Comparison of ENCODE assay signal across 8 cellular contexts in genomic region chr14:63642656-63643382, GRCh38. TPM values are rescaled to one million over a fixed set of nuclear protein-coding genes. Genes with fewer than 3 reads are reported as not detected.
DNase-seq lines count a peak whose midpoint lies in the region; ATAC-seq and TF ChIP-seq lines count a peak whose summit lies in the region.

No MANE protein-coding gene starts in this region.

- CTCF ChIA-PET in CD8-positive, alpha-beta memory T cell (lab: Charles Lee): interaction anchor here (0.8 to 2.9 kb wide), 8 partner anchors 9 to 660 kb away, joined by 3 to 23 read pairs (median 4); partner anchors contain the start of genes PPP2R5E and SGPP1

- no peak for ATAC-seq in HG03354 (IDR thresholded peaks at IDR 0.05; ENCODE audit: poor library complexity, severe bottlenecking, unreplicated experiment)
- no peak for ATAC-seq in HG03039 (IDR thresholded peaks at IDR 0.05; ENCODE audit: unreplicated experiment)
- ATAC-seq in GM19324 (IDR thresholded peaks at IDR 0.05; ENCODE audit: low FRiP score, unreplicated experiment): no peak

- peaks cover 20% of the 10 kb centered on the region for H3K4me1 ChIP-seq in CD8-positive, alpha-beta memory T cell (ENCODE audit: insufficient read depth, low read length)
- peaks cover 5% of the 10 kb centered on the region for H3K4me1 ChIP-seq in neural progenitor cell

- H4K20me1 ChIP-seq in neural progenitor cell (ENCODE audit: low read depth): no peaks in the 10 kb centered on the region

- peak overlapping the region; percentile 83 for H3K4me2 ChIP-seq in neural progenitor cell

- POLR2A ChIA-PET in CD8-positive, alpha-beta memory T cell (lab: Charles Lee): interaction anchor here (0.6 to 2.7 kb wide), 4 partner anchors 8 to 1346 kb away, joined by 5 to 47 read pairs (median 18); partner anchors contain the start of genes PPP2R5E and SGPP1

- no peak overlapping the region for H3K9ac ChIP-seq in neural progenitor cell

- no peaks in the 10 kb centered on the region for H3K36me3 ChIP-seq in CD8-positive, alpha-beta memory T cell (ENCODE audit: insufficient read depth, low read length)
- H3K36me3 ChIP-seq in MG63: peaks cover 6% of the 10 kb centered on the region; the same call in 1 of the 2 replicates
- H3K36me3 ChIP-seq in neural progenitor cell: no peaks in the 10 kb centered on the region

- H3K9me3 Mint-ChIP-seq in CD8-positive, alpha-beta memory T cell: no peaks in the 10 kb centered on the region
- peaks cover 3% of the 10 kb centered on the region for H3K9me3 Mint-ChIP-seq in neural progenitor cell

- H3K4me3 ChIP-seq in CD8-positive, alpha-beta memory T cell (ENCODE audit: low read length): peak overlapping the region; percentile 76
- H3K4me3 ChIP-seq in MG63 (peak overlapping the region; percentile 85), neural progenitor cell (peak overlapping the region; percentile 64)

- peaks cover 10% of the 10 kb centered on the region for H3F3A ChIP-seq in neural progenitor cell (ENCODE audit: low read depth)

- H3K79me2 ChIP-seq in neural progenitor cell (ENCODE audit: low read depth): peaks cover 42% of the 10 kb centered on the region

- TF ChIP-seq CTCF in neural progenitor cell (IDR thresholded peaks at IDR 0.05): no peak

- peaks cover 25 to 46% (median 34%) of the 10 kb centered on the region in 3 donors for H3K4me1 Mint-ChIP-seq in CD8-positive, alpha-beta memory T cell
- H3K4me1 Mint-ChIP-seq in neural progenitor cell: peaks cover 14% of the 10 kb centered on the region

- peak overlapping the region; percentile 82 to 98 (median 86) for H3K4me3 Mint-ChIP-seq in CD8-positive, alpha-beta memory T cell
- peak overlapping the region; percentile 90 for H3K4me3 Mint-ChIP-seq in neural progenitor cell

- no peaks in the 10 kb centered on the region for H3K27me3 ChIP-seq in CD8-positive, alpha-beta memory T cell (ENCODE audit: insufficient read depth, low read length, poor library complexity, severe bottlenecking)
- H3K27me3 ChIP-seq in MG63 (no peaks in the 10 kb centered on the region), neural progenitor cell (no peaks in the 10 kb centered on the region)

- H3K27ac Mint-ChIP-seq in CD8-positive, alpha-beta memory T cell: peak overlapping the region in 7 of 8 donors; percentile 89 to 100 (median 94)
- no peak overlapping the region for H3K27ac Mint-ChIP-seq in neural progenitor cell

- DNase-seq in CD8-positive, alpha-beta memory T cell: no peak
- DNase-seq in MG63: no peak
- peak; percentile 30 for DNase-seq in dermis blood vessel endothelial cell
- no peak for DNase-seq in neural progenitor cell (ENCODE audit: low spot score)
- DNase-seq in NCI-H128 (lab: John Stamatoyannopoulos, UW; ENCODE audit: unreplicated experiment): no peak

- no peaks in the 10 kb centered on the region for H3K9me3 ChIP-seq in CD8-positive, alpha-beta memory T cell (ENCODE audit: low read length)
- no peaks in the 10 kb centered on the region for H3K9me3 ChIP-seq in MG63
- no peaks in the 10 kb centered on the region for H3K9me3 ChIP-seq in neural progenitor cell (ENCODE audit: low read depth)

- peak overlapping the region; percentile 98 for H2AFZ ChIP-seq in neural progenitor cell (replicated peaks)

- H3K27me3 Mint-ChIP-seq in CD8-positive, alpha-beta memory T cell: peaks cover 0 to 2% of the 10 kb centered on the region in 2 donors
- H3K27me3 Mint-ChIP-seq in neural progenitor cell (ENCODE audit: insufficient read depth, low read depth): no peaks in the 10 kb centered on the region

- peaks cover 0 to 27% (median 5%) of the 10 kb centered on the region in 3 donors for H3K36me3 Mint-ChIP-seq in CD8-positive, alpha-beta memory T cell
- peaks cover 13% of the 10 kb centered on the region for H3K36me3 Mint-ChIP-seq in neural progenitor cell

- H3K27ac ChIP-seq in CD8-positive, alpha-beta memory T cell (ENCODE audit: low read depth, low read length): peak overlapping the region; percentile 95
- no peak overlapping the region for H3K27ac ChIP-seq in neural progenitor cell

RNA-seq across cellular contexts. Expression of gene WDR89, which starts 1.1 kb away (rescaled TPM):
- total RNA-seq in CD8-positive, alpha-beta memory T cell: 10 to 100 TPM; 28.9 to 30.6 TPM
- 18.3 TPM for polyA plus RNA-seq in CD8-positive, alpha-beta memory T cell
- total RNA-seq in MG63 (2014; rRNA removed; shearing (Covaris generic); ENCODE audit: low replicate concordance): 11.3 and 22.9 TPM in 2 replicates
- 19.0 and 20.9 TPM in 2 replicates for total RNA-seq in dermis blood vessel endothelial cell
- total RNA-seq in neural progenitor cell (ENCODE audit: low replicate concordance): 23.3 and 39.0 TPM in 2 replicates
